ENCODE assay signal across 22 cellular contexts in the genomic region with DNA sequence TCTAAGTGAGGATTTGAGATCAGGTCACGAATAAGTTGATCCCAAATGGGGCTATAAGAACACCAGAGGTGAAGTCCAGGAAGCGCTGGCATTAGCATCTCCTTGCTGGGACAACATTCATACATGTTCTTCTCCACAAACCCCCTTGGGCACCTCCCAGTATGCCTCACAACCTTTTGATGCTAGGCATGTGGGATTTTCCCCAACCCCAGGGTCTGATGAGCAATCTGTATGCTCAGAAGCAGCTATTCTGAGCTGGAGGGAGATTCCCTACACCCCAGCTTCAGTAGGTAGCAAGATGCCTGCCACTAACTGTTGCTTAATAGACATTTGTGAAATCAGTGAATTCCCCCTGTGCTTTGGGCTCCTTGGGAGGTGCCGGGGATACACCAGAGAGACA. TPM values are rescaled to one million over a fixed set of nuclear protein-coding genes. Genes with fewer than 3 reads are reported as not detected.
DNase-seq lines count a peak whose midpoint lies in the region; ATAC-seq and TF ChIP-seq lines count a peak whose summit lies in the region.
"Had no signal": no experiment of that assay in that cellular context is flagged by ENCODE, and none has a peak within 500 bp of the region (broad histone marks: within the 10 kb centered on the region; RNA-seq: fewer than 3 reads in every experiment).

No MANE protein-coding gene starts in this region.

- POLR2A ChIA-PET in activated CD4-positive, alpha-beta T cell treated with anti-CD3 and anti-CD28 coated beads for 36 hours (lab: Charles Lee): no interaction called here

- CTCF ChIA-PET in activated CD4-positive, alpha-beta T cell treated with anti-CD3 and anti-CD28 coated beads for 36 hours (lab: Charles Lee): interaction anchor here (0.8 to 1.0 kb wide), 3 partner anchors 12 to 93 kb away, joined by 3 to 4 read pairs (median 3); no protein-coding TSS in a partner anchor

- no peaks in the 10 kb centered on the region for H3K9me3 ChIP-seq in RWPE2 (ENCODE audit: severe bottlenecking)
- H3K9me3 ChIP-seq: adrenal gland, BLaER1, spleen had no signal

- ATAC-seq in activated CD4-positive, alpha-beta T cell treated with anti-CD3 and anti-CD28 coated beads for 36 hours: peak; percentile 99
- ATAC-seq in RWPE2 (ENCODE audit: low read depth): peak; percentile 17; the same call in 1 of the 3 replicates
- ATAC-seq: GM23338, T-cell had no signal

- no peak overlapping the region for H3K4me3 Mint-ChIP-seq in activated CD4-positive, alpha-beta T cell treated with anti-CD3 and anti-CD28 coated beads for 36 hours
- H3K4me3 Mint-ChIP-seq: GM23338, T-cell, type B pancreatic cell had no signal

- peak; percentile 78 for DNase-seq in activated CD4-positive, alpha-beta T cell treated with anti-CD3 and anti-CD28 coated beads for 36 hours
- DNase-seq in activated CD4-positive, alpha-beta T cell treated with anti-CD3 and anti-CD28 coated beads, Interleukin-2, amount 50 U/mL, for 4 hours: no peak
- DNase-seq in GM12865 (ENCODE audit: low read depth) (peak; percentile 68), RWPE2 (ENCODE audit: low spot score) (no peak), superior temporal gyrus (ENCODE audit: extremely low spot score) (no peak), NCI-H345 treated with DMSO at 0.1 percent for 48 hours (lab: John Stamatoyannopoulos, UW; ENCODE audit: unreplicated experiment) (no peak), NCI-H146 (lab: John Stamatoyannopoulos, UW) (no peak)
- DNase-seq in stimulated activated CD4-positive, alpha-beta T cell treated with anti-CD3 and anti-CD28 coated beads, Interleukin-2, amount 100 ng/mL, for 48 hours: peak; percentile 2 to 18
- DNase-seq: 8988T; adrenal gland; central memory CD4-positive, alpha-beta T cell; effector CD4-positive, alpha-beta T cell; NCI-H1105 treated with DMSO at 0.1 percent for 48 hours; NCI-H446 treated with DMSO at 0.1 percent for 48 hours; spleen; T-cell; WERI-Rb-1 had no signal

- H3K9me3 Mint-ChIP-seq in activated CD4-positive, alpha-beta T cell treated with anti-CD3 and anti-CD28 coated beads for 36 hours (ENCODE audit: low read depth): no peaks in the 10 kb centered on the region
- H3K9me3 Mint-ChIP-seq: GM23338, T-cell, type B pancreatic cell had no signal

- no peak overlapping the region for H3K27ac Mint-ChIP-seq in activated CD4-positive, alpha-beta T cell treated with anti-CD3 and anti-CD28 coated beads for 36 hours
- H3K27ac Mint-ChIP-seq: GM23338, T-cell, type B pancreatic cell had no signal

- H3K27me3 Mint-ChIP-seq in activated CD4-positive, alpha-beta T cell treated with anti-CD3 and anti-CD28 coated beads for 36 hours: peaks cover 26% of the 10 kb centered on the region

- no peak overlapping the region for H3K27ac ChIP-seq in RWPE2 (ENCODE audit: poor library complexity, severe bottlenecking)
- H3K27ac ChIP-seq: adrenal gland, BLaER1, KMS-11, spleen, WERI-Rb-1 had no signal

- intact Hi-C loops in activated CD4-positive, alpha-beta T cell treated with anti-CD3 and anti-CD28 coated beads for 36 hours (cut with DNase I, micrococcal nuclease): no loop called here

- no peak overlapping the region for H3K4me3 ChIP-seq in GM12865 (ENCODE audit: low read depth, low read length)
- H3K4me3 ChIP-seq in RWPE2 (ENCODE audit: severe bottlenecking): no peak overlapping the region
- H3K4me3 ChIP-seq: adrenal gland, BLaER1, GM23338, spleen had no signal

- H3K4me1 ChIP-seq in RWPE2 (ENCODE audit: insufficient read depth, poor library complexity, severe bottlenecking): no peaks in the 10 kb centered on the region
- H3K4me1 ChIP-seq: adrenal gland had no signal

- H3K36me3 Mint-ChIP-seq in activated CD4-positive, alpha-beta T cell treated with anti-CD3 and anti-CD28 coated beads for 36 hours (ENCODE audit: low read depth): no peaks in the 10 kb centered on the region
- H3K36me3 Mint-ChIP-seq: T-cell, type B pancreatic cell had no signal

- TF ChIP-seq CTCF in GM12865 (IDR thresholded peaks at IDR 0.05; ENCODE audit: insufficient read depth, low read depth, low read length, missing control alignments) (no peak), RWPE2 (IDR thresholded peaks at IDR 0.05; ENCODE audit: poor library complexity, severe bottlenecking) (no peak)

- no peaks in the 10 kb centered on the region for H3K27me3 ChIP-seq in RWPE2 (ENCODE audit: insufficient read depth, poor library complexity, severe bottlenecking)
- H3K27me3 ChIP-seq: adrenal gland, BLaER1 had no signal

- peaks cover 6% of the 10 kb centered on the region for H3K4me1 Mint-ChIP-seq in activated CD4-positive, alpha-beta T cell treated with anti-CD3 and anti-CD28 coated beads for 36 hours
- H3K4me1 Mint-ChIP-seq: GM23338, T-cell had no signal

- no peaks in the 10 kb centered on the region for H3K36me3 ChIP-seq in RWPE2 (ENCODE audit: low read depth)
- H3K36me3 ChIP-seq: adrenal gland, BLaER1, spleen, WERI-Rb-1 had no signal

RNA-seq across cellular contexts. Expression of gene SLC6A11, which starts 32.2 kb away (rescaled TPM):
- not detected for total RNA-seq in activated CD4-positive, alpha-beta T cell treated with anti-CD3 and anti-CD28 coated beads for 36 hours
- total RNA-seq: mesenteric fat pad, T-cell had no signal

Comparison
In these comparisons a context has a peak if more than half of its experiments do, and no peak if none do; other contexts are left out.
1. DNase-seq: peak in activated CD4-positive, alpha-beta T cell treated with anti-CD3 and anti-CD28 coated beads for 36 hours (single experiment), GM12865 (single experiment) and stimulated activated CD4-positive, alpha-beta T cell treated with anti-CD3 and anti-CD28 coated beads, Interleukin-2, amount 100 ng/mL, for 48 hours (2 of 2); none in activated CD4-positive, alpha-beta T cell treated with anti-CD3 and anti-CD28 coated beads, Interleukin-2, amount 50 U/mL, for 4 hours (0 of 2), RWPE2 (single experiment), superior temporal gyrus (single experiment), NCI-H345 treated with DMSO at 0.1 percent for 48 hours (single experiment) and NCI-H146 (single experiment).